In genomic region chr9:17063535-17064135, GRCh38 we compare ENCODE assay signal across 8 cellular contexts.
DNase-seq lines count a peak whose midpoint lies in the region; ATAC-seq and TF ChIP-seq lines count a peak whose summit lies in the region.

No MANE protein-coding gene starts in this region.

- TF ChIP-seq POLR2A in erythroblast (IDR thresholded peaks at IDR 0.05; ENCODE audit: low read length), result no peak

- no peak overlapping the region for H3K4me3 ChIP-seq in PC-3 (ENCODE audit: low read length)

- POLR2A ChIA-PET in PC-3 (lab: Charles Lee; ENCODE audit: unreplicated experiment), result interaction anchor here (0.6 kb wide), 1 partner anchor 179 kb away, joined by 4 read pairs; no protein-coding TSS in a partner anchor

- no peaks in the 10 kb centered on the region for H3K9me2 ChIP-seq in PC-3 (replicated peaks; ENCODE audit: low read length)

- no peaks in the 10 kb centered on the region for H3K9me3 ChIP-seq in PC-3 (ENCODE audit: low read length)

- H2AFZ ChIP-seq in PC-3 (ENCODE audit: low read length), result no peak overlapping the region

- no peaks in the 10 kb centered on the region for H3K79me2 ChIP-seq in PC-3 (ENCODE audit: low read length)

- H3K27ac ChIP-seq in PC-3 (ENCODE audit: low read length), result no peak overlapping the region

- H3K36me3 Mint-ChIP-seq in natural killer cell treated with Interleukin-12 subunit alpha and Interleukin-12 subunit beta and Interleukin-15 and Interleukin-18, amount 100 ng/mL, for 72 hours, result no peaks in the 10 kb centered on the region

- TF ChIP-seq CTCF in PC-3 (conservative IDR thresholded peaks at IDR 0.05; ENCODE audit: low read depth, low read length), result peak; percentile 84

- H3K9me3 Mint-ChIP-seq in natural killer cell treated with Interleukin-12 subunit alpha and Interleukin-12 subunit beta and Interleukin-15 and Interleukin-18, amount 100 ng/mL, for 72 hours, result no peaks in the 10 kb centered on the region

- H3K27ac Mint-ChIP-seq in natural killer cell treated with Interleukin-12 subunit alpha and Interleukin-12 subunit beta and Interleukin-15 and Interleukin-18, amount 100 ng/mL, for 72 hours, result no peak overlapping the region

- no peak overlapping the region for H3K4me2 ChIP-seq in PC-3 (ENCODE audit: low read length)

- no peak overlapping the region for H3K9ac ChIP-seq in PC-3 (ENCODE audit: low read length)

- H4K20me1 ChIP-seq in PC-3 (ENCODE audit: low read length), result no peaks in the 10 kb centered on the region

- peak; percentile 85 for TF ChIP-seq RAD21 in Ishikawa (IDR thresholded peaks at IDR 0.05; ENCODE audit: low read depth)

- TF ChIP-seq EP300 in Ishikawa (IDR thresholded peaks at IDR 0.05; ENCODE audit: borderline replicate concordance), result no peak

- peak; percentile 25 for DNase-seq in Daoy (ENCODE audit: low read depth)
- peak; percentile 70 for DNase-seq in PC-3
- DNase-seq in erythroblast (lab: John Stamatoyannopoulos, UW), result peak; percentile 55 to 70
- DNase-seq in natural killer cell treated with Interleukin-12 subunit alpha and Interleukin-12 subunit beta and Interleukin-15 and Interleukin-18, amount 100 ng/mL, for 72 hours (ENCODE audit: low spot score), result no peak
- DNase-seq in OCI-M2 (lab: John Stamatoyannopoulos, UW; ENCODE audit: unreplicated experiment), result no peak
- no peak for DNase-seq in stimulated activated naive CD4-positive, alpha-beta T cell treated with Interleukin-2 at 50 U/mL for 16 hours (lab: John Stamatoyannopoulos, UW)

- no peak overlapping the region for H3K4me3 Mint-ChIP-seq in natural killer cell treated with Interleukin-12 subunit alpha and Interleukin-12 subunit beta and Interleukin-15 and Interleukin-18, amount 100 ng/mL, for 72 hours

- peak; percentile 88 for ATAC-seq in GM21390 (IDR thresholded peaks at IDR 0.05; ENCODE audit: unreplicated experiment)
- ATAC-seq in PC-3, result peak; percentile 76
- ATAC-seq in natural killer cell treated with Interleukin-12 subunit alpha and Interleukin-12 subunit beta and Interleukin-15 and Interleukin-18, amount 100 ng/mL, for 72 hours, result peak; percentile 70

- no TSS peak for BruUV-seq in PC-3 (replicated peaks; lab: Mats Ljungman, UMichigan)

- CTCF ChIA-PET in PC-3 (lab: Charles Lee), result interaction anchor here (0.5 to 0.6 kb wide), 2 partner anchors 129 to 165 kb away, joined by 3 to 4 read pairs; no protein-coding TSS in a partner anchor

- no peaks in the 10 kb centered on the region for H3F3A ChIP-seq in PC-3 (ENCODE audit: low read length, unreplicated experiment)

- intact Hi-C loops in PC-3 (cut with micrococcal nuclease), result loop anchor here (1.0 to 10.0 kb wide), 3 partner anchors 53 to 399 kb away; partner anchors contain the start of gene BNC2

- H3K27me3 Mint-ChIP-seq in natural killer cell treated with Interleukin-12 subunit alpha and Interleukin-12 subunit beta and Interleukin-15 and Interleukin-18, amount 100 ng/mL, for 72 hours, result peaks cover 4 to 14% of the 10 kb centered on the region in 2 donors

- H3K27me3 ChIP-seq in PC-3 (ENCODE audit: low read length), result no peaks in the 10 kb centered on the region

- peaks cover 15% of the 10 kb centered on the region for H3K4me1 ChIP-seq in PC-3 (ENCODE audit: insufficient read depth, low read length)

- no peaks in the 10 kb centered on the region for H3K36me3 ChIP-seq in PC-3 (ENCODE audit: low read depth, low read length)

- H3K4me1 Mint-ChIP-seq in natural killer cell treated with Interleukin-12 subunit alpha and Interleukin-12 subunit beta and Interleukin-15 and Interleukin-18, amount 100 ng/mL, for 72 hours (ENCODE audit: low read depth in 2 of 2), result no peaks in the 10 kb centered on the region

TF ChIP-seq in Ishikawa, 13 proteins besides CTCF, POLR2A, EP300 and RAD21:
- TF ChIP-seq CREB1 (IDR thresholded peaks at IDR 0.05; ENCODE audit: low read depth) (no peak), NFIC (IDR thresholded peaks at IDR 0.05) (no peak), TCF12 (IDR thresholded peaks at IDR 0.05; ENCODE audit: low read depth) (no peak), EGR1 (IDR thresholded peaks at IDR 0.05) (no peak), YY1 (IDR thresholded peaks at IDR 0.05; ENCODE audit: low read depth) (no peak), FOXM1 (IDR thresholded peaks at IDR 0.05; ENCODE audit: borderline replicate concordance, low read depth) (no peak), MAX (IDR thresholded peaks at IDR 0.05) (no peak), ZBTB7A (IDR thresholded peaks at IDR 0.05; ENCODE audit: low read depth) (no peak), TEAD4 (IDR thresholded peaks at IDR 0.05) (no peak), CEBPB (IDR thresholded peaks at IDR 0.05) (no peak), TAF1 (IDR thresholded peaks at IDR 0.05; ENCODE audit: low read depth) (no peak)
- TF ChIP-seq, protein P1, sequence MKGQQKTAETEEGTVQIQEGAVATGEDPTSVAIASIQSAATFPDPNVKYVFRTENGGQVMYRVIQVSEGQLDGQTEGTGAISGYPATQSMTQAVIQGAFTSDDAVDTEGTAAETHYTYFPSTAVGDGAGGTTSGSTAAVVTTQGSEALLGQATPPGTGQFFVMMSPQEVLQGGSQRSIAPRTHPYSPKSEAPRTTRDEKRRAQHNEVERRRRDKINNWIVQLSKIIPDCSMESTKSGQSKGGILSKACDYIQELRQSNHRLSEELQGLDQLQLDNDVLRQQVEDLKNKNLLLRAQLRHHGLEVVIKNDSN (IDR thresholded peaks at IDR 0.05), result no peak
- TF ChIP-seq, protein P2, sequence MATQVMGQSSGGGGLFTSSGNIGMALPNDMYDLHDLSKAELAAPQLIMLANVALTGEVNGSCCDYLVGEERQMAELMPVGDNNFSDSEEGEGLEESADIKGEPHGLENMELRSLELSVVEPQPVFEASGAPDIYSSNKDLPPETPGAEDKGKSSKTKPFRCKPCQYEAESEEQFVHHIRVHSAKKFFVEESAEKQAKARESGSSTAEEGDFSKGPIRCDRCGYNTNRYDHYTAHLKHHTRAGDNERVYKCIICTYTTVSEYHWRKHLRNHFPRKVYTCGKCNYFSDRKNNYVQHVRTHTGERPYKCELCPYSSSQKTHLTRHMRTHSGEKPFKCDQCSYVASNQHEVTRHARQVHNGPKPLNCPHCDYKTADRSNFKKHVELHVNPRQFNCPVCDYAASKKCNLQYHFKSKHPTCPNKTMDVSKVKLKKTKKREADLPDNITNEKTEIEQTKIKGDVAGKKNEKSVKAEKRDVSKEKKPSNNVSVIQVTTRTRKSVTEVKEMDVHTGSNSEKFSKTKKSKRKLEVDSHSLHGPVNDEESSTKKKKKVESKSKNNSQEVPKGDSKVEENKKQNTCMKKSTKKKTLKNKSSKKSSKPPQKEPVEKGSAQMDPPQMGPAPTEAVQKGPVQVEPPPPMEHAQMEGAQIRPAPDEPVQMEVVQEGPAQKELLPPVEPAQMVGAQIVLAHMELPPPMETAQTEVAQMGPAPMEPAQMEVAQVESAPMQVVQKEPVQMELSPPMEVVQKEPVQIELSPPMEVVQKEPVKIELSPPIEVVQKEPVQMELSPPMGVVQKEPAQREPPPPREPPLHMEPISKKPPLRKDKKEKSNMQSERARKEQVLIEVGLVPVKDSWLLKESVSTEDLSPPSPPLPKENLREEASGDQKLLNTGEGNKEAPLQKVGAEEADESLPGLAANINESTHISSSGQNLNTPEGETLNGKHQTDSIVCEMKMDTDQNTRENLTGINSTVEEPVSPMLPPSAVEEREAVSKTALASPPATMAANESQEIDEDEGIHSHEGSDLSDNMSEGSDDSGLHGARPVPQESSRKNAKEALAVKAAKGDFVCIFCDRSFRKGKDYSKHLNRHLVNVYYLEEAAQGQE (IDR thresholded peaks at IDR 0.05; ENCODE audit: low read depth), result no peak

Comparison
In these comparisons a context has a peak if more than half of its experiments do, and no peak if none do; other contexts are left out.
1. DNase-seq: peak in Daoy (single experiment), PC-3 (single experiment) and erythroblast (2 of 2); none in natural killer cell treated with Interleukin-12 subunit alpha and Interleukin-12 subunit beta and Interleukin-15 and Interleukin-18, amount 100 ng/mL, for 72 hours (single experiment), OCI-M2 (single experiment) and stimulated activated naive CD4-positive, alpha-beta T cell treated with Interleukin-2 at 50 U/mL for 16 hours (single experiment).
2. Peak in every context shown above with its lines, with median percentiles within 50 percentile points of each other: ATAC-seq.